14 cellular contexts compared by ENCODE assay signal in the genomic region with DNA sequence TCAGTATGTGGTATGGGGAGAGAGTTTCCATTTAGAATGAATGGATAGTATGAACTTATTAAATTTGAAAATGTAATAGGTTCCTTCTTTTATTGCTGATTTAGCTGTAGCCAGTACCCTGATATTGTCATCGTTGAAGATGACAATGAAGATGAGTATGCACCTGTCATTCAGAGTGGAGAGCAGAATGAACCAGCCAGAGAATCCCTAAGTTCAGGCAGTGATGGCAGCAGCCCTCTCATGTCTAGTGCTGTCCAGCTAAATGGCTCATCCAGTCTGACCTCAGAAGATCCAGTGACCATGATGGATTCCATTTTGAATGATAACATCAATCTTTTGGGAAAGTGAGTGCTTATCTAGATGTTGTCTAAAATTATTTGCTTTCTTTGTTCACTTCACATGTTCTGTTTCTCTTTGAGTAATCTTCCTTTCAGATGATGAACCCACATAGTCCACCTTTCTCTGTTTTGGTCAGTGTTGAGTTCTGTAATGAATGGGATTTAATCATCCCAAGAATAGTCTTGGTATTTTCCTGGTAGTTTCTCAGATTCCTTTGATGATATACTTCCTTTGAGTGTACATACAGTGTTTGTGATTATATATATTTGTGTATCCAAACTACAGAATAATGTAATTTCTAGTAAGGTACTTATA. TPM values are rescaled to one million over a fixed set of nuclear protein-coding genes. Genes with fewer than 3 reads are reported as not detected.
DNase-seq lines count a peak whose midpoint lies in the region; ATAC-seq and TF ChIP-seq lines count a peak whose summit lies in the region.
"Had no signal": no experiment of that assay in that cellular context is flagged by ENCODE, and none has a peak within 500 bp of the region (broad histone marks: within the 10 kb centered on the region; RNA-seq: fewer than 3 reads in every experiment).

No MANE protein-coding gene starts in this region.

- H3K9me3 ChIP-seq in testis, result no peaks in the 10 kb centered on the region

- no peaks in the 10 kb centered on the region for H3K27me3 ChIP-seq in testis
- H3K27me3 ChIP-seq: brain microvascular endothelial cell had no signal

- H3K27ac Mint-ChIP-seq in glutamatergic neuron (ENCODE audit: unreplicated experiment), result no peak overlapping the region

- WGBS in testis, 2 donors, result 96 to 100% methylated on average over 1 of the region's 1 CpG

- H3K27ac ChIP-seq in testis, result no peak overlapping the region
- H3K27ac ChIP-seq: brain microvascular endothelial cell, KMS-11, parathyroid adenoma had no signal

- intact Hi-C loops in testis (cut with DNase I; ENCODE audit: low total_unique reads), result no loop called here

- no peak overlapping the region for H3K4me3 Mint-ChIP-seq in glutamatergic neuron (ENCODE audit: unreplicated experiment)
- H3K4me3 Mint-ChIP-seq: activated T-cell treated with anti-CD3 and anti-CD28 coated beads, Interleukin-2, amount 50 U/mL, for 4 hours had no signal

- TF ChIP-seq POLR2A in GM18505 (IDR thresholded peaks at IDR 0.05; ENCODE audit: borderline replicate concordance, extremely low read depth, insufficient read depth, insufficient read length) (no peak), testis (IDR thresholded peaks at IDR 0.05) (no peak)

- H3K9me3 Mint-ChIP-seq in glutamatergic neuron (ENCODE audit: unreplicated experiment), result no peaks in the 10 kb centered on the region
- H3K9me3 Mint-ChIP-seq: activated T-cell treated with anti-CD3 and anti-CD28 coated beads, Interleukin-2, amount 50 U/mL, for 4 hours had no signal

- H3K4me3 ChIP-seq in testis, result no peak overlapping the region

- DNase-seq in glutamatergic neuron (no peak), NOMO-1 (lab: John Stamatoyannopoulos, UW; ENCODE audit: unreplicated experiment in 2 of 2) (no peak), testis (no peak)
- DNase-seq: activated T-cell treated with anti-CD3 and anti-CD28 coated beads, Interleukin-2, amount 50 U/mL, for 4 hours; brain microvascular endothelial cell; mesendoderm had no signal

- H3K36me3 ChIP-seq in testis (ENCODE audit: low read depth, missing control alignments), result no peaks in the 10 kb centered on the region
- H3K36me3 ChIP-seq: brain microvascular endothelial cell had no signal

- TF ChIP-seq CTCF in glutamatergic neuron (IDR thresholded peaks at IDR 0.05; ENCODE audit: partially characterized antibody, unreplicated experiment) (no peak), testis (IDR thresholded peaks at IDR 0.05) (no peak)

- peak; percentile 95 for ATAC-seq in GM18505 (IDR thresholded peaks at IDR 0.05; ENCODE audit: unreplicated experiment)
- ATAC-seq in GM19452 (IDR thresholded peaks at IDR 0.05; ENCODE audit: unreplicated experiment), result peak; percentile 81
- peak; percentile 90 for ATAC-seq in HG02840 (IDR thresholded peaks at IDR 0.05; ENCODE audit: low FRiP score, unreplicated experiment)
- ATAC-seq in HG03520 (IDR thresholded peaks at IDR 0.05; ENCODE audit: unreplicated experiment), result peak; percentile 96
- no peak for ATAC-seq in HG03135 (IDR thresholded peaks at IDR 0.05; ENCODE audit: unreplicated experiment)
- ATAC-seq: Panc1 had no signal

- H3K4me1 ChIP-seq in testis, result no peaks in the 10 kb centered on the region
- H3K4me1 ChIP-seq: parathyroid adenoma had no signal

- peaks cover 2% of the 10 kb centered on the region for H3K27me3 Mint-ChIP-seq in glutamatergic neuron (ENCODE audit: unreplicated experiment)

- H3K4me1 Mint-ChIP-seq in glutamatergic neuron (ENCODE audit: low read depth, unreplicated experiment), result no peaks in the 10 kb centered on the region

- no peaks in the 10 kb centered on the region for H3K36me3 Mint-ChIP-seq in glutamatergic neuron (ENCODE audit: unreplicated experiment)

RNA-seq across cellular contexts. Expression of a gene that starts 23.3 kb away (rescaled TPM):
- total RNA-seq in glutamatergic neuron (ENCODE audit: unreplicated experiment), result 25.4 TPM
- total RNA-seq in testis, result 10 to 100 TPM; 96.1 to 96.2 TPM
- polyA plus RNA-seq in testis (ENCODE audit: insufficient read depth, low read depth, low replicate concordance), result 45.1 TPM

RNA-seq across cellular contexts. Expression of a gene that starts 48.9 kb away (rescaled TPM):
- total RNA-seq in glutamatergic neuron (ENCODE audit: unreplicated experiment), result 300 TPM
- total RNA-seq in testis, result 100 to 1,000 TPM; 114 to 142 TPM
- polyA plus RNA-seq in testis (ENCODE audit: insufficient read depth, low read depth, low replicate concordance), result 83.8 TPM
